12 cellular contexts compared by ENCODE assay signal in the genomic region with DNA sequence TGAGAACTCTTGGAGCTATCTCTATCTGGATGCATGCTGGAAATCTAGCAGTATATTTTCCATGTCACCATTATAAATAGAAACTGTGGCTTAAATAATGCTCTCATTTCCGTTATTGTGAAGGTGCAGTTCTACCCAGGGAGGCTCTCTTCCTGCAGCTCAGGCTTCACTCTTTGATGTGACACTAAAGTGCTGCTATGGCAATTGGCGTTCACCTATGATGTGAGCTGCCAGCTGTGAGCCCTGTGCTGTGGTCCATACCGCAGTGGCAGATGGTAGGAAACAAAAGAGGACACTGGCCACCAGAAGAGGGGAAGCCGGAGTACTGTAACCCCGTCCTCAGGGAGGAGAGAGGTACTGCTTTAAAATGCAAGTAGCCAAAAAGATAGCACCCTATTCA. TPM values are rescaled to one million over a fixed set of nuclear protein-coding genes. Genes with fewer than 3 reads are reported as not detected.
A peak's percentile ranks its signal among the peaks of the same experiment; 100 is the strongest.
DNase-seq lines count a peak whose midpoint lies in the region; ATAC-seq and TF ChIP-seq lines count a peak whose summit lies in the region.
"Had no signal": no experiment of that assay in that cellular context is flagged by ENCODE, and none has a peak within 500 bp of the region (broad histone marks: within the 10 kb centered on the region; RNA-seq: fewer than 3 reads in every experiment).

No MANE protein-coding gene starts in this region.

- H3K36me3 ChIP-seq in BE2C = no peaks in the 10 kb centered on the region

- H3K9me3 Mint-ChIP-seq in IgD-negative memory B cell (peaks cover 9 to 16% (median 9%) of the 10 kb centered on the region in 3 donors), memory B cell (peaks cover 6% of the 10 kb centered on the region)

- H3K27ac Mint-ChIP-seq in IgD-negative memory B cell = peak overlapping the region in 2 of 3 donors; percentile 14 to 78
- H3K27ac Mint-ChIP-seq in memory B cell = peak overlapping the region; percentile 82
- H3K27ac Mint-ChIP-seq: brain had no signal

- no peaks in the 10 kb centered on the region for H3K27me3 ChIP-seq in BE2C

- no peaks in the 10 kb centered on the region for H3K9me3 ChIP-seq in BE2C

- peak; percentile 2 for DNase-seq in NCI-H345 (lab: John Stamatoyannopoulos, UW)
- no peak for DNase-seq in NCI-H345 treated with DMSO at 0.1 percent for 48 hours (lab: John Stamatoyannopoulos, UW; ENCODE audit: unreplicated experiment)
- DNase-seq in activated CD4-positive, alpha-beta T cell treated with anti-CD3 and anti-CD28 coated beads, Interleukin-2, amount 50 U/mL, for 1 hour = peak; percentile 28
- DNase-seq in memory B cell (ENCODE audit: low spot score in 2 of 2) = no peak
- no peak for DNase-seq in NCI-H526 treated with DMSO at 0.1 percent for 48 hours (lab: John Stamatoyannopoulos, UW)
- DNase-seq in BE2C = no peak
- DNase-seq in SKM-1 (lab: John Stamatoyannopoulos, UW; ENCODE audit: unreplicated experiment) = no peak
- DNase-seq: IMR-90, NCI-H524 had no signal

- peaks cover 11 to 16% (median 13%) of the 10 kb centered on the region in 3 donors for H3K4me1 Mint-ChIP-seq in IgD-negative memory B cell
- peaks cover 19% of the 10 kb centered on the region for H3K4me1 Mint-ChIP-seq in memory B cell
- H3K4me1 Mint-ChIP-seq: brain had no signal

- H3K4me3 ChIP-seq in BE2C (ENCODE audit: low read depth, low read length) = no peak overlapping the region

- TF ChIP-seq CTCF in BE2C (IDR thresholded peaks at IDR 0.05; ENCODE audit: low read depth, low read length) = no peak

- H3K27me3 Mint-ChIP-seq in IgD-negative memory B cell (no peaks in the 10 kb centered on the region), memory B cell (no peaks in the 10 kb centered on the region)
- H3K27me3 Mint-ChIP-seq: brain had no signal

- H3K36me3 Mint-ChIP-seq in IgD-negative memory B cell (peaks cover 3% of the 10 kb centered on the region), memory B cell (peaks cover 3% of the 10 kb centered on the region)

- H3K4me3 Mint-ChIP-seq in IgD-negative memory B cell = peak overlapping the region in 3 of 4 donors; percentile 13 to 84 (median 59)
- peak overlapping the region; percentile 56 for H3K4me3 Mint-ChIP-seq in memory B cell
- H3K4me3 Mint-ChIP-seq: brain had no signal

- no peaks in the 10 kb centered on the region for H3K4me1 ChIP-seq in BE2C

- peak; percentile 92 for ATAC-seq in memory B cell (ENCODE audit: low read depth)
- ATAC-seq: left lobe of liver had no signal

RNA-seq across cellular contexts. Expression of a gene that starts 40.6 kb away (rescaled TPM):
- 4.6 TPM for polyA plus RNA-seq in IgD-negative memory B cell
- 0.20 TPM for polyA plus RNA-seq in BE2C (2012; ENCODE audit: insufficient read depth, insufficient read length, low read depth)

Comparison
In these comparisons a context has a peak if more than half of its experiments do, and no peak if none do; other contexts are left out.
1. DNase-seq: peak in NCI-H345 (single experiment) and activated CD4-positive, alpha-beta T cell treated with anti-CD3 and anti-CD28 coated beads, Interleukin-2, amount 50 U/mL, for 1 hour (single experiment); none in NCI-H345 treated with DMSO at 0.1 percent for 48 hours (single experiment), memory B cell (0 of 2), NCI-H526 treated with DMSO at 0.1 percent for 48 hours (single experiment), BE2C (single experiment) and SKM-1 (single experiment).